Comparison of ENCODE assay signal across 22 cellular contexts in genomic region chr10:13938940-13939339, GRCh38.
DNase-seq lines count a peak whose midpoint lies in the region; ATAC-seq and TF ChIP-seq lines count a peak whose summit lies in the region.
"Had no signal": no experiment of that assay in that cellular context is flagged by ENCODE, and none has a peak within 500 bp of the region (broad histone marks: within the 10 kb centered on the region; RNA-seq: fewer than 3 reads in every experiment).

No MANE protein-coding gene starts in this region.

- no peaks in the 10 kb centered on the region for H3K27me3 ChIP-seq in ACC112 (ENCODE audit: insufficient read depth, low read length)
- no peaks in the 10 kb centered on the region for H3K27me3 ChIP-seq in osteoblast (ENCODE audit: insufficient read depth, low read length)
- no peaks in the 10 kb centered on the region for H3K27me3 ChIP-seq in gastrocnemius medialis
- no peaks in the 10 kb centered on the region for H3K27me3 ChIP-seq in MM.1S (replicated peaks; ENCODE audit: insufficient read depth, low read length)
- H3K27me3 ChIP-seq: BLaER1, sigmoid colon, upper lobe of left lung had no signal

- H3K4me2 ChIP-seq in osteoblast (ENCODE audit: insufficient read depth, low read length), result peak overlapping the region; percentile 11
- H3K4me2 ChIP-seq in MM.1S (ENCODE audit: low read depth, low read length), result no peak overlapping the region
- H3K4me2 ChIP-seq: BLaER1 had no signal

- in situ Hi-C loops in gastrocnemius medialis (cut with MboI; ENCODE audit: low sequenced_read_pairs in 4 of 4), result no loop called here

- no peak for TF ChIP-seq POLR2A in gastrocnemius medialis (IDR thresholded peaks at IDR 0.05)

- no peaks in the 10 kb centered on the region for H3F3A ChIP-seq in MM.1S (ENCODE audit: insufficient read depth, low read length)

- H3K27ac ChIP-seq in ACC112 (ENCODE audit: low read depth, low read length) (peak overlapping the region; percentile 43), osteoblast (ENCODE audit: low read depth, low read length) (peak overlapping the region; percentile 70), gastrocnemius medialis (no peak overlapping the region), MM.1S (ENCODE audit: low read length) (no peak overlapping the region)
- H3K27ac ChIP-seq: BLaER1, RWPE1, upper lobe of left lung had no signal

- TF ChIP-seq CTCF in osteoblast (IDR thresholded peaks at IDR 0.05; ENCODE audit: extremely low read depth, low read depth, low read length) (no peak), gastrocnemius medialis (IDR thresholded peaks at IDR 0.05 in 4 of 5, conservative IDR thresholded peaks at IDR 0.05 in 1 of 5) (no peak), MM.1S (IDR thresholded peaks at IDR 0.05; ENCODE audit: low read length) (no peak)

- intact Hi-C loops in gastrocnemius medialis (cut with DNase I; ENCODE audit: low total_unique reads), result no loop called here

- H3K36me3 ChIP-seq in ACC112 (ENCODE audit: insufficient read depth, low read length), result 0 out of 2 replicates have a peak, but pooled peaks cover 5% of the 10 kb centered on the region
- H3K36me3 ChIP-seq in osteoblast (ENCODE audit: insufficient read depth, low read length), result no peaks in the 10 kb centered on the region
- no peaks in the 10 kb centered on the region for H3K36me3 ChIP-seq in gastrocnemius medialis
- H3K36me3 ChIP-seq in MM.1S (replicated peaks; ENCODE audit: insufficient read depth, low read length), result no peaks in the 10 kb centered on the region
- H3K36me3 ChIP-seq: BLaER1, sigmoid colon, upper lobe of left lung had no signal

- H3K4me1 ChIP-seq in ACC112 (ENCODE audit: control insufficient read depth, insufficient read depth, low read length, unreplicated experiment), result peaks cover 16% of the 10 kb centered on the region
- H3K4me1 ChIP-seq in osteoblast (ENCODE audit: insufficient read depth, low read length), result peaks cover 16% of the 10 kb centered on the region
- H3K4me1 ChIP-seq in gastrocnemius medialis, result no peaks in the 10 kb centered on the region
- no peaks in the 10 kb centered on the region for H3K4me1 ChIP-seq in MM.1S (ENCODE audit: low read length)
- H3K4me1 ChIP-seq: upper lobe of left lung had no signal

- H2AFZ ChIP-seq in ACC112 (ENCODE audit: low read length, unreplicated experiment), result no peak overlapping the region
- peak overlapping the region; percentile 17 for H2AFZ ChIP-seq in osteoblast (ENCODE audit: low read length)
- no peak overlapping the region for H2AFZ ChIP-seq in MM.1S (ENCODE audit: low read length)

- H3K79me2 ChIP-seq in ACC112 (ENCODE audit: control insufficient read depth, insufficient read depth, low read length, unreplicated experiment) (no peaks in the 10 kb centered on the region), osteoblast (ENCODE audit: insufficient read depth, low read length) (no peaks in the 10 kb centered on the region), MM.1S (ENCODE audit: low read length) (no peaks in the 10 kb centered on the region)

- peak; percentile 55 for DNase-seq in MV-4-11 (lab: John Stamatoyannopoulos, UW)
- peak; percentile 25 for DNase-seq in dedifferentiated amniotic fluid mesenchymal stem cell (ENCODE audit: extremely low spot score)
- DNase-seq in osteoblast (ENCODE audit: insufficient read length, low spot score, missing footprints), result no peak
- no peak for DNase-seq in stimulated activated CD4-positive, alpha-beta T cell treated with anti-CD3 and anti-CD28 coated beads, Interleukin-4, amount 100 ng/mL, for 24 hours
- no peak for DNase-seq in gastrocnemius medialis
- DNase-seq in MM.1S, result no peak
- DNase-seq: COR-L47; DMS79 treated with DMSO at 0.1 percent for 48 hours; NCI-H1092; NCI-H187 treated with DMSO at 0.1 percent for 48 hours; NCI-H526 treated with DMSO at 0.1 percent for 48 hours; sigmoid colon; stimulated activated CD8-positive, alpha-beta memory T cell treated with anti-CD3 and anti-CD28 coated beads, Interleukin-4, amount 100 ng/mL, for 48 hours; T-helper 9 cell; upper lobe of left lung had no signal

- H4K20me1 ChIP-seq in osteoblast (ENCODE audit: insufficient read depth, low read length) (no peaks in the 10 kb centered on the region), MM.1S (ENCODE audit: insufficient read depth, low read length) (no peaks in the 10 kb centered on the region)
- H4K20me1 ChIP-seq: BLaER1 had no signal

- H3K9me3 ChIP-seq in osteoblast (ENCODE audit: low read depth, low read length), result no peaks in the 10 kb centered on the region
- H3K9me3 ChIP-seq in gastrocnemius medialis, result no peaks in the 10 kb centered on the region
- H3K9me3 ChIP-seq in MM.1S (replicated peaks; ENCODE audit: insufficient read depth, low read length), result no peaks in the 10 kb centered on the region
- H3K9me3 ChIP-seq: BLaER1, sigmoid colon, upper lobe of left lung had no signal

- H3K4me3 ChIP-seq in ACC112 (ENCODE audit: low read depth, low read length) (no peak overlapping the region), osteoblast (ENCODE audit: insufficient read depth, low read length) (no peak overlapping the region), gastrocnemius medialis (no peak overlapping the region), MM.1S (ENCODE audit: low read length) (no peak overlapping the region)
- H3K4me3 ChIP-seq: BLaER1, GM12878, sigmoid colon, upper lobe of left lung had no signal

- H3K9me2 ChIP-seq in MM.1S (replicated peaks; ENCODE audit: insufficient read depth, low read length), result no peaks in the 10 kb centered on the region

- no peak overlapping the region for H3K9ac ChIP-seq in MM.1S (ENCODE audit: low read length)
- H3K9ac ChIP-seq: BLaER1 had no signal

- ATAC-seq in GM18519 (IDR thresholded peaks at IDR 0.05; ENCODE audit: low FRiP score, unreplicated experiment) (no peak), gastrocnemius medialis (no peak)
- ATAC-seq: activated naive CD4-positive, alpha-beta T cell treated with anti-CD3 and anti-CD28 coated beads, Interleukin-2, amount 50 U/mL, for 72 hours; activated T-helper 17 cell treated with anti-CD3 and anti-CD28 coated beads, Interleukin-2, amount 50 U/mL, for 72 hours; GM12878 had no signal

Comparison
In these comparisons a context has a peak if more than half of its experiments do, and no peak if none do; other contexts are left out.
1. H3K27ac ChIP-seq: peak in ACC112 (single experiment) and osteoblast (single experiment); none in gastrocnemius medialis (0 of 4) and MM.1S (single experiment).
2. DNase-seq: peak in MV-4-11 (single experiment) and dedifferentiated amniotic fluid mesenchymal stem cell (single experiment); none in osteoblast (single experiment), stimulated activated CD4-positive, alpha-beta T cell treated with anti-CD3 and anti-CD28 coated beads, Interleukin-4, amount 100 ng/mL, for 24 hours (single experiment), gastrocnemius medialis (0 of 2) and MM.1S (single experiment).